Comparison of ENCODE assay signal across 26 cellular contexts in the genomic region with DNA sequence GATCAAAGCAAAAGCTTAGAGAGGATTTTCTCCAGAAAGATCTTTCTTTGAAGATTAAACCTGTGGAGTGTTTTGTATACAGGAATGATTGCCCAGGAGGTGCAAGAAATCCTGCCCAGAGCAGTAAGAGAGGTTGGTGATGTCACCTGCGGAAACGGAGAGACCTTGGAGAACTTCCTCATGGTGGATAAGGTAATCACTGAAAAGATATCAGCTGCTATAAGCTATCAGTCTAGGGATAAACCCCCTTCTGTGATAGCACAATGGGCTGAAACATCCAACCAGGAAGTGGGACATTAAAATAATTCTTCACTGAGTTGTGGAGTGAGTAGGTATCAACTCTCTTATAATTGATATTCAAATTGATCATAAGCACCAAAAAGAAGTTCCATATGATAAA.
DNase-seq lines count a peak whose midpoint lies in the region; ATAC-seq and TF ChIP-seq lines count a peak whose summit lies in the region.
"Had no signal": no experiment of that assay in that cellular context is flagged by ENCODE, and none has a peak within 500 bp of the region (broad histone marks: within the 10 kb centered on the region; RNA-seq: fewer than 3 reads in every experiment).

No MANE protein-coding gene starts in this region.

- H4K20me1 ChIP-seq in H9 (ENCODE audit: control insufficient read depth, insufficient read depth, insufficient read length) (no peaks in the 10 kb centered on the region), GM23248 (ENCODE audit: insufficient read depth) (no peaks in the 10 kb centered on the region)

- H3K4me2 ChIP-seq in H9 (ENCODE audit: insufficient read depth, insufficient read length, low read length) (no peak overlapping the region), GM23248 (ENCODE audit: unreplicated experiment) (no peak overlapping the region)

- intact Hi-C loops in mucosa of descending colon (cut with DNase I, micrococcal nuclease) (no loop called here), Calu3 (cut with micrococcal nuclease; ENCODE audit: unreplicated experiment) (no loop called here)

- no peak overlapping the region for H2AK5ac ChIP-seq in H9 (ENCODE audit: insufficient read length, low read length)

- no peak overlapping the region for H3K14ac ChIP-seq in H9 (ENCODE audit: insufficient read depth, low read length)

- no peak overlapping the region for H2BK5ac ChIP-seq in H9 (ENCODE audit: insufficient read length, low read length)

- TF ChIP-seq CTCF in H9 (conservative IDR thresholded peaks at IDR 0.05) (no peak), endodermal cell (conservative IDR thresholded peaks at IDR 0.05) (no peak), mucosa of descending colon (IDR thresholded peaks at IDR 0.05) (no peak), Calu3 (IDR thresholded peaks at IDR 0.05; ENCODE audit: unreplicated experiment) (no peak)

- no peaks in the 10 kb centered on the region for H3K36me3 ChIP-seq in endodermal cell (ENCODE audit: control insufficient read depth, insufficient read depth, low read length)
- no peaks in the 10 kb centered on the region for H3K36me3 ChIP-seq in mucosa of descending colon (ENCODE audit: low read depth)
- no peaks in the 10 kb centered on the region for H3K36me3 ChIP-seq in GM23248 (ENCODE audit: low read depth)
- H3K36me3 ChIP-seq: MG63 had no signal

- H2AFZ ChIP-seq in H9 (ENCODE audit: low read length) (no peak overlapping the region), GM23248 (no peak overlapping the region)

- no peaks in the 10 kb centered on the region for H3K79me2 ChIP-seq in H9 (ENCODE audit: insufficient read depth, low read length)
- H3K79me2 ChIP-seq in GM23248 (ENCODE audit: insufficient read depth) = no peaks in the 10 kb centered on the region

- no peaks in the 10 kb centered on the region for H3K79me1 ChIP-seq in H9 (ENCODE audit: insufficient read depth, low read depth, low read length, poor library complexity, severe bottlenecking)

- no peak overlapping the region for H3T11ph ChIP-seq in H9 (ENCODE audit: low read length)

- peaks cover 3% of the 10 kb centered on the region; the same call in 1 of the 2 replicates for H3K4me1 ChIP-seq in H9 (ENCODE audit: insufficient read depth, low read length)
- peaks cover 3% of the 10 kb centered on the region for H3K4me1 ChIP-seq in endodermal cell (ENCODE audit: control insufficient read depth, insufficient read depth, low read length)
- H3K4me1 ChIP-seq in mucosa of descending colon (ENCODE audit: low read depth) = no peaks in the 10 kb centered on the region
- no peaks in the 10 kb centered on the region for H3K4me1 ChIP-seq in GM23248 (ENCODE audit: insufficient read depth)
- H3K4me1 ChIP-seq: Caco-2 had no signal

- no peak overlapping the region for H3K4me3 ChIP-seq in endodermal cell (ENCODE audit: low read length)
- H3K4me3 ChIP-seq in mucosa of descending colon = no peak overlapping the region
- no peak overlapping the region for H3K4me3 ChIP-seq in GM23248
- H3K4me3 ChIP-seq: MG63 had no signal

- no peak overlapping the region for H2BK120ac ChIP-seq in H9 (ENCODE audit: low read depth, low read length, poor library complexity, severe bottlenecking)

- H4K91ac ChIP-seq in H9 (ENCODE audit: insufficient read length, low read depth, low read length) = no peak overlapping the region

- peak; percentile 74 for ATAC-seq in mucosa of descending colon
- ATAC-seq: CD8-positive, alpha-beta T cell; T-cell had no signal

- no peak overlapping the region for H2BK15ac ChIP-seq in H9 (ENCODE audit: low read depth, low read length)

- no peak overlapping the region for H3K9ac ChIP-seq in H9 (ENCODE audit: extremely low read depth, insufficient read length, low read length)
- no peak overlapping the region for H3K9ac ChIP-seq in endodermal cell (ENCODE audit: extremely low read depth, low read length, poor library complexity, severe bottlenecking)
- no peak overlapping the region for H3K9ac ChIP-seq in GM23248

- 0 out of 5 replicates have a peak, but pooled peaks cover 0 to 2% of the 10 kb centered on the region in 2 experiments for H3K9me3 Mint-ChIP-seq in H9
- no peaks in the 10 kb centered on the region for H3K9me3 Mint-ChIP-seq in endodermal cell
- no peaks in the 10 kb centered on the region for H3K9me3 Mint-ChIP-seq in Calu3 (ENCODE audit: low read depth, unreplicated experiment)
- H3K9me3 Mint-ChIP-seq: CD8-positive, alpha-beta T cell; T-cell had no signal

- BruUV-seq in Calu3 (replicated peaks; lab: Mats Ljungman, UMichigan) = no TSS peak

- H3K9me2 ChIP-seq in GM23248 (ENCODE audit: insufficient read depth) = no peaks in the 10 kb centered on the region

- H4K8ac ChIP-seq in H9 (replicated peaks; ENCODE audit: insufficient read length, low read depth, low read length) = no peak overlapping the region

- H3F3A ChIP-seq in GM23248 (ENCODE audit: insufficient read depth) = no peaks in the 10 kb centered on the region

- peaks cover 13 to 14% of the 10 kb centered on the region in 2 experiments for H3K4me1 Mint-ChIP-seq in H9
- peaks cover 33% of the 10 kb centered on the region for H3K4me1 Mint-ChIP-seq in endodermal cell
- H3K4me1 Mint-ChIP-seq in Calu3 (ENCODE audit: low read depth, unreplicated experiment) = no peaks in the 10 kb centered on the region
- H3K4me1 Mint-ChIP-seq: T-cell had no signal

- in situ Hi-C loops in GM23248 (cut with MboI) = no loop called here

- WGBS in H9 (ENCODE audit: extremely low coverage, insufficient read length, low lambda C conversion rate) = no CpG with 5 or more reads among the region's 2 CpGs
- 29 to 55% methylated on average over 2 of the region's 2 CpGs for WGBS in endodermal cell (ENCODE audit: insufficient coverage in 1 of 2, insufficient read length in 1 of 2), 2 experiments
- WGBS in GM23248 (ENCODE audit: low coverage in 1 of 2, low lambda C conversion rate in 2 of 2, missing lambda C conversion rate in 2 of 2), 2 experiments = 70 to 80% methylated on average over 2 of the region's 2 CpGs

- H3K27ac Mint-ChIP-seq in H9 (peak overlapping the region in 2 of 3 experiments; percentile 40 to 71; a peak in 2 of 7 replicates), endodermal cell (peak overlapping the region; percentile 27), Calu3 (ENCODE audit: unreplicated experiment) (no peak overlapping the region)
- H3K27ac Mint-ChIP-seq: B cell; CD8-positive, alpha-beta T cell; T-cell had no signal

- no peak overlapping the region for H4K5ac ChIP-seq in H9 (ENCODE audit: insufficient read length, low read depth, low read length)

- H3K36me3 Mint-ChIP-seq in H9 (ENCODE audit: insufficient read depth in 1 of 3, low read depth in 3 of 3) = no peaks in the 10 kb centered on the region; a peak in 1 of 7 replicates
- H3K36me3 Mint-ChIP-seq in endodermal cell (ENCODE audit: low read depth) = no peaks in the 10 kb centered on the region
- H3K36me3 Mint-ChIP-seq in Calu3 (ENCODE audit: insufficient read depth, unreplicated experiment) = no peaks in the 10 kb centered on the region
- H3K36me3 Mint-ChIP-seq: CD8-positive, alpha-beta T cell; T-cell had no signal

- H3K27ac ChIP-seq in H9 (ENCODE audit: insufficient read length, low read depth, low read length) (no peak overlapping the region), endodermal cell (ENCODE audit: low read depth, low read length) (no peak overlapping the region), GM23248 (no peak overlapping the region)
- H3K27ac ChIP-seq: C4-2B had no signal

- H3K27me3 Mint-ChIP-seq in H9 (ENCODE audit: low read depth) (no peaks in the 10 kb centered on the region), endodermal cell (ENCODE audit: insufficient read depth) (peaks cover 3% of the 10 kb centered on the region), Calu3 (ENCODE audit: unreplicated experiment) (no peaks in the 10 kb centered on the region)
- H3K27me3 Mint-ChIP-seq: B cell had no signal

- no peak overlapping the region for H3K4me3 Mint-ChIP-seq in H9
- H3K4me3 Mint-ChIP-seq in endodermal cell = no peak overlapping the region
- no peak overlapping the region for H3K4me3 Mint-ChIP-seq in Calu3 (ENCODE audit: low read depth, unreplicated experiment)
- H3K4me3 Mint-ChIP-seq: B cell; CD8-positive, alpha-beta T cell; T-cell had no signal

- no peak overlapping the region for H3K18ac ChIP-seq in H9 (ENCODE audit: insufficient read length, low read depth, low read length)

- H3K23me2 ChIP-seq in H9 (ENCODE audit: insufficient read length, low read depth, low read length, poor library complexity, severe bottlenecking) = no peaks in the 10 kb centered on the region

- CTCF ChIA-PET in Calu3 (lab: Charles Lee) = no interaction called here

- H3K27me3 ChIP-seq in H9 (ENCODE audit: insufficient read depth, low read length) (no peaks in the 10 kb centered on the region), endodermal cell (ENCODE audit: control insufficient read depth, insufficient read depth, low read length, poor library complexity, severe bottlenecking) (no peaks in the 10 kb centered on the region), GM23248 (replicated peaks; ENCODE audit: insufficient read depth) (no peaks in the 10 kb centered on the region)
- H3K27me3 ChIP-seq: MG63 had no signal

- H3K4ac ChIP-seq in H9 (ENCODE audit: low read depth, low read length) = no peak overlapping the region

- H3K9me3 ChIP-seq in H9 (ENCODE audit: control insufficient read depth, low read depth, low read length) (no peaks in the 10 kb centered on the region), endodermal cell (ENCODE audit: control insufficient read depth, low read length) (peaks cover 5% of the 10 kb centered on the region), mucosa of descending colon (no peaks in the 10 kb centered on the region), GM23248 (ENCODE audit: low read depth) (no peaks in the 10 kb centered on the region)
- H3K9me3 ChIP-seq: Caco-2, MG63 had no signal

- TF ChIP-seq POLR2A in erythroblast (IDR thresholded peaks at IDR 0.05; ENCODE audit: low read length) = no peak

- DNase-seq in DMS53 treated with DMSO at 0.1 percent for 48 hours (lab: John Stamatoyannopoulos, UW; ENCODE audit: unreplicated experiment) (peak; percentile 27), H9 (no peak), endodermal cell (peak; percentile 83), mucosa of descending colon (no peak), GM23248 (no peak), Calu3 (no peak), germinal center (ENCODE audit: low spot score) (no peak), erythroblast (lab: John Stamatoyannopoulos, UW) (no peak)
- DNase-seq: CD8-positive, alpha-beta T cell; DMS79; KBM-7; MG63; NCI-H1417; NCI-H187; NCI-H2081 treated with DMSO at 0.1 percent for 48 hours; NCI-H2171 treated with DMSO at 0.1 percent for 48 hours; NCI-H345; NCI-H510A treated with DMSO at 0.1 percent for 48 hours; NCI-H82; NK-92 treated with Interleukin-12 subunit alpha and Interleukin-12 subunit beta, amount 100 ng/mL, for 24 hours; RPMI8226; SHP77; T-cell had no signal

- no peak overlapping the region for H2BK20ac ChIP-seq in H9 (ENCODE audit: low read depth, low read length, poor library complexity, severe bottlenecking)

- H3K23ac ChIP-seq in H9 (ENCODE audit: insufficient read length, low read depth, low read length) = no peak overlapping the region

- no peak overlapping the region for H2BK12ac ChIP-seq in H9 (ENCODE audit: insufficient read length, low read depth, low read length)

- no peak overlapping the region for H3K56ac ChIP-seq in H9 (ENCODE audit: insufficient read length, low read depth, low read length)

Comparison
In these comparisons a context has a peak if more than half of its experiments do, and no peak if none do; other contexts are left out.
1. DNase-seq: peak in DMS53 treated with DMSO at 0.1 percent for 48 hours (single experiment) and endodermal cell (single experiment); none in H9 (single experiment), mucosa of descending colon (0 of 3), GM23248 (single experiment), Calu3 (single experiment), germinal center (single experiment) and erythroblast (0 of 2).